ENCODE assay signal across 22 cellular contexts in genomic region chr20:63714858-63715257, GRCh38. TPM values are rescaled to one million over a fixed set of nuclear protein-coding genes. Genes with fewer than 3 reads are reported as not detected.
"Had no signal": no experiment of that assay in that cellular context is flagged by ENCODE, and none has a peak within 500 bp of the region (broad histone marks: within the 10 kb centered on the region; RNA-seq: fewer than 3 reads in every experiment).

No MANE protein-coding gene starts in this region.

- DNase-seq: KBM-7, NCI-H1092, NCI-H1105 treated with DMSO at 0.1 percent for 48 hours, NCI-H1417 treated with DMSO at 0.1 percent for 48 hours, NCI-H146, NCI-H1694 treated with DMSO at 0.1 percent for 48 hours, NCI-H1930, NCI-H2081 treated with DMSO at 0.1 percent for 48 hours, NCI-H2171, NCI-H226, NCI-H446, NCI-H510A, NCI-H524 treated with DMSO at 0.1 percent for 48 hours, NCI-H69, NCI-H774, Right ventricle myocardium superior, RPMI8226, SIG-M5 had no signal

- H3K4me1 ChIP-seq: SJSA1 had no signal

- H3K27ac ChIP-seq: SJSA1, SK-N-MC had no signal

- H3K4me3 ChIP-seq: SJSA1, SK-N-MC had no signal

- FAIRE-seq: RCC 7860 had no signal

- H3K27me3 ChIP-seq: SJSA1 had no signal

RNA-seq across cellular contexts. Expression of gene TNFRSF6B, which starts 18.4 kb away (rescaled TPM):
- polyA plus RNA-seq: IgD-negative memory B cell had no signal
